Comparison of ENCODE assay signal across 9 cellular contexts in genomic region chr15:59543721-59544547, GRCh38.
DNase-seq lines count a peak whose midpoint lies in the region; ATAC-seq, FAIRE-seq and TF ChIP-seq lines count a peak whose summit lies in the region.
"Had no signal": no experiment of that assay in that cellular context is flagged by ENCODE, and none has a peak within 500 bp of the region (broad histone marks: within the 10 kb centered on the region; RNA-seq: fewer than 3 reads in every experiment).

No MANE protein-coding gene starts in this region.

- H3K27me3 ChIP-seq in right lobe of liver, result no peaks in the 10 kb centered on the region
- H3K27me3 ChIP-seq in ascending aorta, result no peaks in the 10 kb centered on the region

- ATAC-seq in GM18909 (IDR thresholded peaks at IDR 0.05; ENCODE audit: poor library complexity, unreplicated experiment), result peak; percentile 72
- peak; percentile 58 for ATAC-seq in HG02588 (IDR thresholded peaks at IDR 0.05; ENCODE audit: unreplicated experiment)
- peak in 3 of 4 donors; percentile 35 to 68 (median 45) for ATAC-seq in right lobe of liver

- intact Hi-C loops in right lobe of liver (cut with DNase I), result no loop called here
- intact Hi-C loops in ascending aorta (cut with DNase I), result no loop called here

- DNase-seq in NB4 (ENCODE audit: low read depth) (peak; percentile 33), right lobe of liver (peak in 1 of 3 donors; percentile 43), frontal cortex (ENCODE audit: low spot score in 2 of 2) (no peak), NCI-H1436 treated with DMSO at 0.1 percent for 48 hours (lab: John Stamatoyannopoulos, UW) (no peak), ascending aorta (ENCODE audit: low spot score in 2 of 2) (no peak)
- DNase-seq in activated CD8-positive, alpha-beta memory T cell treated with anti-CD3 and anti-CD28 coated beads, Interleukin-2, amount 50 U/mL, for 48 hours, result no peak

- TF ChIP-seq CTCF in NB4 (IDR thresholded peaks at IDR 0.05; ENCODE audit: low read depth, low read length) (no peak), right lobe of liver (IDR thresholded peaks at IDR 0.05) (no peak), ascending aorta (IDR thresholded peaks at IDR 0.05) (no peak)

- H3K4me3 ChIP-seq in NB4 (ENCODE audit: low read depth, low read length) (no peak overlapping the region), right lobe of liver (no peak overlapping the region), ascending aorta (no peak overlapping the region)
- H3K4me3 ChIP-seq: skin epidermis had no signal

- WGBS in right lobe of liver (ENCODE audit: insufficient coverage, low coverage, low lambda C conversion rate, missing lambda C conversion rate), result 35% methylated on average over 9 of the region's 9 CpGs

- H3K36me3 ChIP-seq in right lobe of liver (no peaks in the 10 kb centered on the region), ascending aorta (no peaks in the 10 kb centered on the region)

- FAIRE-seq in frontal cortex (lab: Jason Lieb, UNC), result no peak

- H3K4me1 ChIP-seq in right lobe of liver, result no peaks in the 10 kb centered on the region
- no peaks in the 10 kb centered on the region for H3K4me1 ChIP-seq in ascending aorta

- no peaks in the 10 kb centered on the region for H3K9me3 ChIP-seq in right lobe of liver
- H3K9me3 ChIP-seq in ascending aorta, result no peaks in the 10 kb centered on the region

- H3K27ac ChIP-seq in right lobe of liver, result no peak overlapping the region
- no peak overlapping the region for H3K27ac ChIP-seq in ascending aorta
- H3K27ac ChIP-seq: skin epidermis had no signal

- TF ChIP-seq POLR2A in NB4 (IDR thresholded peaks at IDR 0.05; ENCODE audit: extremely low read depth, insufficient read length) (no peak), right lobe of liver (IDR thresholded peaks at IDR 0.05) (no peak)
